Comparison of ENCODE assay signal across 33 cellular contexts in the genomic region with DNA sequence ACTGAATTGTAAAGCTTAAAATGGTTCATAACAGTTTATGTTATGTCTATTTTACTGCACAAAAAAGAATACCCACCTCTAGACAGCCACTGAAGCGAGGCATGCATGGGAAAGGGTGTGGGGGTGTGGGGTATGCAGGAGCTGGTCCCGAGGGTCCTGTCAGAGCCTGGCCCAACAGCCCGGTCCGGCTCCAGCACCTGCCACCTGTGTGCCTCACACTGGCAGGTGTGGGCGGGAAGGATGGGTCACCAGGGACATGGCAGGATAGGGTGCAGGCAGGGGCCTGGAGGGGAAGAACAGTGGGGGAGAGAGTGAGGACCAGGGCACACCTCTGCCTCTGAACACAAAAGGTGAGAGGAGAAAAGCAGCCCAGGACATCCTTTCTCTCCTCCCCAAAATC.
"Had no signal": no experiment of that assay in that cellular context is flagged by ENCODE, and none has a peak within 500 bp of the region (broad histone marks: within the 10 kb centered on the region; RNA-seq: fewer than 3 reads in every experiment).

No MANE protein-coding gene starts in this region.

- H3K27ac Mint-ChIP-seq: activated CD4-positive, alpha-beta memory T cell treated with anti-CD3 and anti-CD28 coated beads, Interleukin-2, amount 10 ng/mL, durations not matched to agents 7 days and 5 days; activated CD4-positive, alpha-beta T cell treated with anti-CD3 and anti-CD28 coated beads, Interleukin-2, amount 10 ng/mL, durations not matched to agents 7 days and 5 days; activated naive CD8-positive, alpha-beta T cell treated with anti-CD3 and anti-CD28 coated beads, Interleukin-2, amount 10 ng/mL, durations not matched to agents 7 days and 5 days; activated T-cell treated with anti-CD3 and anti-CD28 coated beads, Interleukin-2, amount 50 U/mL, for 24 hours; activated T-cell treated with anti-CD3 and anti-CD28 coated beads, Interleukin-2, amount 50 U/mL, for 72 hours; effector memory CD8-positive, alpha-beta T cell; T-helper 17 cell had no signal

- H3K9me3 ChIP-seq: esophagus muscularis mucosa, gastrocnemius medialis had no signal

- H3K27ac ChIP-seq: brain microvascular endothelial cell, esophagus muscularis mucosa, foreskin keratinocyte, gastrocnemius medialis, VCaP had no signal

- H3K27me3 Mint-ChIP-seq: activated CD4-positive, alpha-beta memory T cell treated with anti-CD3 and anti-CD28 coated beads, Interleukin-2, amount 10 ng/mL, durations not matched to agents 7 days and 5 days; activated CD4-positive, alpha-beta T cell treated with anti-CD3 and anti-CD28 coated beads, Interleukin-2, amount 10 ng/mL, durations not matched to agents 7 days and 5 days; activated naive CD4-positive, alpha-beta T cell treated with anti-CD3 and anti-CD28 coated beads, Interleukin-2, amount 10 ng/mL, durations not matched to agents 7 days and 5 days; activated naive CD8-positive, alpha-beta T cell treated with anti-CD3 and anti-CD28 coated beads, Interleukin-2, amount 10 ng/mL, durations not matched to agents 7 days and 5 days; activated T-cell treated with anti-CD3 and anti-CD28 coated beads, Interleukin-2, amount 50 U/mL, for 24 hours; effector memory CD8-positive, alpha-beta T cell; T-helper 17 cell had no signal

- H3K4me3 Mint-ChIP-seq: activated CD4-positive, alpha-beta memory T cell treated with anti-CD3 and anti-CD28 coated beads, Interleukin-2, amount 10 ng/mL, durations not matched to agents 7 days and 5 days; activated CD4-positive, alpha-beta T cell treated with anti-CD3 and anti-CD28 coated beads, Interleukin-2, amount 10 ng/mL, durations not matched to agents 7 days and 5 days; activated naive CD4-positive, alpha-beta T cell treated with anti-CD3 and anti-CD28 coated beads, Interleukin-2, amount 10 ng/mL, durations not matched to agents 7 days and 5 days; activated naive CD8-positive, alpha-beta T cell treated with anti-CD3 and anti-CD28 coated beads, Interleukin-2, amount 10 ng/mL, durations not matched to agents 7 days and 5 days; activated T-cell treated with anti-CD3 and anti-CD28 coated beads, Interleukin-2, amount 50 U/mL, for 24 hours; activated T-cell treated with anti-CD3 and anti-CD28 coated beads, Interleukin-2, amount 50 U/mL, for 72 hours; effector memory CD8-positive, alpha-beta T cell; T-helper 17 cell; WTC11 had no signal

- ATAC-seq: activated naive CD4-positive, alpha-beta T cell treated with anti-CD3 and anti-CD28 coated beads, Interleukin-2, amount 50 U/mL, for 72 hours; activated T-cell treated with anti-CD3 and anti-CD28 coated beads, Interleukin-2, amount 50 U/mL, for 72 hours; effector memory CD8-positive, alpha-beta T cell; foreskin keratinocyte; gastrocnemius medialis; T-helper 17 cell; WTC11 had no signal

- H3K9me3 Mint-ChIP-seq: activated CD4-positive, alpha-beta memory T cell treated with anti-CD3 and anti-CD28 coated beads, Interleukin-2, amount 10 ng/mL, durations not matched to agents 7 days and 5 days; activated CD4-positive, alpha-beta T cell treated with anti-CD3 and anti-CD28 coated beads, Interleukin-2, amount 10 ng/mL, durations not matched to agents 7 days and 5 days; activated naive CD4-positive, alpha-beta T cell treated with anti-CD3 and anti-CD28 coated beads, Interleukin-2, amount 10 ng/mL, durations not matched to agents 7 days and 5 days; activated naive CD4-positive, alpha-beta T cell treated with anti-CD3 and anti-CD28 coated beads, Interleukin-2, amount 50 U/mL, for 72 hours; activated naive CD8-positive, alpha-beta T cell treated with anti-CD3 and anti-CD28 coated beads, Interleukin-2, amount 10 ng/mL, durations not matched to agents 7 days and 5 days; activated T-cell treated with anti-CD3 and anti-CD28 coated beads, Interleukin-2, amount 50 U/mL, for 24 hours; activated T-cell treated with anti-CD3 and anti-CD28 coated beads, Interleukin-2, amount 50 U/mL, for 72 hours; effector memory CD8-positive, alpha-beta T cell had no signal

- H3K27me3 ChIP-seq: brain microvascular endothelial cell, esophagus muscularis mucosa, gastrocnemius medialis had no signal

- H3K4me1 ChIP-seq: esophagus muscularis mucosa, foreskin keratinocyte, gastrocnemius medialis had no signal

- DNase-seq: activated CD4-positive, alpha-beta memory T cell treated with anti-CD3 and anti-CD28 coated beads, Interleukin-2, amount 10 ng/mL, durations not matched to agents 7 days and 5 days; activated CD4-positive, alpha-beta T cell treated with anti-CD3 and anti-CD28 coated beads for 1 hour; activated CD4-positive, alpha-beta T cell treated with anti-CD3 and anti-CD28 coated beads for 4 hours; activated CD4-positive, alpha-beta T cell treated with anti-CD3 and anti-CD28 coated beads, Interleukin-2, amount 10 ng/mL, durations not matched to agents 7 days and 5 days; activated CD4-positive, alpha-beta T cell treated with anti-CD3 and anti-CD28 coated beads, Interleukin-2, amount 50 U/mL, for 4 hours; activated CD8-positive, alpha-beta memory T cell treated with anti-CD3 and anti-CD28 coated beads, Interleukin-2, amount 50 U/mL, for 48 hours; activated gamma-delta T cell; activated naive CD4-positive, alpha-beta T cell; activated naive CD4-positive, alpha-beta T cell treated with anti-CD3 and anti-CD28 coated beads, Interleukin-2, amount 10 ng/mL, durations not matched to agents 7 days and 5 days; activated naive CD8-positive, alpha-beta T cell treated with anti-CD3 and anti-CD28 coated beads, Interleukin-2, amount 10 ng/mL, durations not matched to agents 7 days and 5 days; activated T-cell treated with anti-CD3 and anti-CD28 coated beads for 4 hours; activated T-cell treated with anti-CD3 and anti-CD28 coated beads, Interleukin-2, amount 50 U/mL, for 24 hours; activated T-cell treated with anti-CD3 and anti-CD28 coated beads, Interleukin-2, amount 50 U/mL, for 72 hours; anterior cingulate cortex; brain microvascular endothelial cell; caudate nucleus; cortex of kidney; dermis blood vessel endothelial cell; effector CD4-positive, alpha-beta T cell; effector memory CD8-positive, alpha-beta T cell; erythroblast; foreskin keratinocyte; gastrocnemius medialis; T-helper 1 cell; T-helper 17 cell had no signal

- H3K4me3 ChIP-seq: esophagus muscularis mucosa, gastrocnemius medialis had no signal

- H3K4me1 Mint-ChIP-seq: activated CD4-positive, alpha-beta memory T cell treated with anti-CD3 and anti-CD28 coated beads, Interleukin-2, amount 10 ng/mL, durations not matched to agents 7 days and 5 days; activated CD4-positive, alpha-beta T cell treated with anti-CD3 and anti-CD28 coated beads, Interleukin-2, amount 10 ng/mL, durations not matched to agents 7 days and 5 days; activated naive CD4-positive, alpha-beta T cell treated with anti-CD3 and anti-CD28 coated beads, Interleukin-2, amount 10 ng/mL, durations not matched to agents 7 days and 5 days; activated naive CD8-positive, alpha-beta T cell treated with anti-CD3 and anti-CD28 coated beads, Interleukin-2, amount 10 ng/mL, durations not matched to agents 7 days and 5 days had no signal

- H3K36me3 Mint-ChIP-seq: activated naive CD4-positive, alpha-beta T cell treated with anti-CD3 and anti-CD28 coated beads, Interleukin-2, amount 10 ng/mL, durations not matched to agents 7 days and 5 days; activated naive CD4-positive, alpha-beta T cell treated with anti-CD3 and anti-CD28 coated beads, Interleukin-2, amount 50 U/mL, for 72 hours; activated naive CD8-positive, alpha-beta T cell treated with anti-CD3 and anti-CD28 coated beads, Interleukin-2, amount 10 ng/mL, durations not matched to agents 7 days and 5 days; WTC11 had no signal

- H3K36me3 ChIP-seq: brain microvascular endothelial cell, gastrocnemius medialis had no signal

- FAIRE-seq: astrocyte, bronchial epithelial cell, colon, TTC549 had no signal
